In genomic region chr7:103862302-103863035, GRCh38 we compare ENCODE assay signal across 3 cellular contexts.
TF ChIP-seq lines count a peak whose summit lies in the region.

No MANE protein-coding gene starts in this region.

TF ChIP-seq in HepG2, 621 proteins besides CTCF, POLR2A, EP300 and RAD21:
- TF ChIP-seq AGO2 (optimal IDR thresholded peaks at IDR 0.05; ENCODE audit: low read depth, low read length) (peak; percentile 15), NFE2L2 (IDR thresholded peaks at IDR 0.05; ENCODE audit: low read length) (no peak)

TF ChIP-seq in K562, 482 proteins besides CTCF, POLR2A, EP300 and RAD21 (continues in another document):
- no peak for TF ChIP-seq NRF1 (conservative IDR thresholded peaks at IDR 0.05 in 1 of 2, IDR thresholded peaks at IDR 0.05 in 1 of 2)
- no peak for TF ChIP-seq SFPQ (IDR thresholded peaks at IDR 0.05; ENCODE audit: low read depth, low read length)
- peak in 1 of 2 experiments; percentile 55; a peak in 1 of 4 replicates for TF ChIP-seq MCM7 (IDR thresholded peaks at IDR 0.05)
- TF ChIP-seq HES1 (IDR thresholded peaks at IDR 0.05; ENCODE audit: low read depth) = no peak
- no peak for TF ChIP-seq BCLAF1 (IDR thresholded peaks at IDR 0.05; ENCODE audit: borderline replicate concordance in 1 of 2, control insufficient read depth in 1 of 2, low read depth in 2 of 2, low read length in 1 of 2)
- TF ChIP-seq RFX5 (IDR thresholded peaks at IDR 0.05; ENCODE audit: low read depth, low read length) = no peak
- no peak for TF ChIP-seq E2F5 (CRISPR knock-in tag; IDR thresholded peaks at IDR 0.05)
- no peak for TF ChIP-seq BACH1 (tag; IDR thresholded peaks at IDR 0.05)
- TF ChIP-seq DACH1 (IDR thresholded peaks at IDR 0.05; ENCODE audit: partially characterized antibody) = peak; percentile 99
- 0 out of 2 replicates have a peak, but pooled peaks have one; percentile 52 for TF ChIP-seq ZBTB2 (IDR thresholded peaks at IDR 0.05)
- no peak for TF ChIP-seq SAFB (IDR thresholded peaks at IDR 0.05; ENCODE audit: borderline replicate concordance, low read depth, low read length)
- TF ChIP-seq TEAD2 (tag; IDR thresholded peaks at IDR 0.05) = no peak
- TF ChIP-seq SRSF9 (IDR thresholded peaks at IDR 0.05; ENCODE audit: borderline replicate concordance, low read depth, low read length) = no peak
- TF ChIP-seq NR3C1 (CRISPR knock-in tag; IDR thresholded peaks at IDR 0.05) = no peak
- TF ChIP-seq RBM14 (IDR thresholded peaks at IDR 0.05; ENCODE audit: borderline replicate concordance, insufficient read depth, low read depth, low read length) = no peak
- TF ChIP-seq RAD51 (IDR thresholded peaks at IDR 0.05; ENCODE audit: borderline replicate concordance, low read depth) = no peak

TF ChIP-seq in H1, 55 proteins besides CTCF, POLR2A, EP300 and RAD21:
- TF ChIP-seq HDAC6 (IDR thresholded peaks at IDR 0.05; ENCODE audit: low read depth, low read length) (no peak), MAFK (IDR thresholded peaks at IDR 0.05; ENCODE audit: low read depth, low read length) (no peak), BACH1 (IDR thresholded peaks at IDR 0.05; ENCODE audit: low read length) (no peak)
